ENCODE assay signal across 1 cellular context in genomic region chr11:62591448-62592215, GRCh38.
A peak's percentile ranks its signal among the peaks of the same experiment; 100 is the strongest.
TF ChIP-seq lines count a peak whose summit lies in the region.

Gene TUT1, minus strand, starts transcription at chr11:62591523. Its CDS starts 38 bp downstream, at chr11:62591485.

TF ChIP-seq in K562, 482 proteins besides CTCF, POLR2A, EP300 and RAD21 (continued from another document and continues in another):
- TF ChIP-seq, protein P1, sequence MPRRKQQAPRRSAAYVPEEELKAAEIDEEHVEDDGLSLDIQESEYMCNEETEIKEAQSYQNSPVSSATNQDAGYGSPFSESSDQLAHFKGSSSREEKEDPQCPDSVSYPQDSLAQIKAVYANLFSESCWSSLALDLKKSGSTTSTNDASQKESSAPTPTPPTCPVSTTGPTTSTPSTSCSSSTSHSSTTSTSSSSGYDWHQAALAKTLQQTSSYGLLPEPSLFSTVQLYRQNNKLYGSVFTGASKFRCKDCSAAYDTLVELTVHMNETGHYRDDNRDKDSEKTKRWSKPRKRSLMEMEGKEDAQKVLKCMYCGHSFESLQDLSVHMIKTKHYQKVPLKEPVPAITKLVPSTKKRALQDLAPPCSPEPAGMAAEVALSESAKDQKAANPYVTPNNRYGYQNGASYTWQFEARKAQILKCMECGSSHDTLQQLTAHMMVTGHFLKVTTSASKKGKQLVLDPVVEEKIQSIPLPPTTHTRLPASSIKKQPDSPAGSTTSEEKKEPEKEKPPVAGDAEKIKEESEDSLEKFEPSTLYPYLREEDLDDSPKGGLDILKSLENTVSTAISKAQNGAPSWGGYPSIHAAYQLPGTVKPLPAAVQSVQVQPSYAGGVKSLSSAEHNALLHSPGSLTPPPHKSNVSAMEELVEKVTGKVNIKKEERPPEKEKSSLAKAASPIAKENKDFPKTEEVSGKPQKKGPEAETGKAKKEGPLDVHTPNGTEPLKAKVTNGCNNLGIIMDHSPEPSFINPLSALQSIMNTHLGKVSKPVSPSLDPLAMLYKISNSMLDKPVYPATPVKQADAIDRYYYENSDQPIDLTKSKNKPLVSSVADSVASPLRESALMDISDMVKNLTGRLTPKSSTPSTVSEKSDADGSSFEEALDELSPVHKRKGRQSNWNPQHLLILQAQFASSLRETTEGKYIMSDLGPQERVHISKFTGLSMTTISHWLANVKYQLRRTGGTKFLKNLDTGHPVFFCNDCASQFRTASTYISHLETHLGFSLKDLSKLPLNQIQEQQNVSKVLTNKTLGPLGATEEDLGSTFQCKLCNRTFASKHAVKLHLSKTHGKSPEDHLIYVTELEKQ (CRISPR knock-in tag; IDR thresholded peaks at IDR 0.05), result no peak
- TF ChIP-seq CREM (IDR thresholded peaks at IDR 0.05; ENCODE audit: low read depth) (peak; percentile 100), DIDO1 (tag; IDR thresholded peaks at IDR 0.05; ENCODE audit: low read depth) (peak; percentile 93), ZNF197 (CRISPR knock-in tag; IDR thresholded peaks at IDR 0.05; ENCODE audit: low read depth) (no peak), TAF9B (IDR thresholded peaks at IDR 0.05; ENCODE audit: partially characterized antibody) (peak; percentile 94), JUNB (CRISPR knock-in tag; conservative IDR thresholded peaks at IDR 0.05) (no peak), KDM2B (CRISPR knock-in tag; IDR thresholded peaks at IDR 0.05) (no peak), ZNF384 (IDR thresholded peaks at IDR 0.05; ENCODE audit: low read depth, low read length) (peak; percentile 47; the same call in 1 of the 2 replicates), SMAD2 (IDR thresholded peaks at IDR 0.05; ENCODE audit: low read depth, low read length) (no peak), ARID3B (CRISPR knock-in tag; IDR thresholded peaks at IDR 0.05; ENCODE audit: borderline replicate concordance) (no peak), MYC (IDR thresholded peaks at IDR 0.05; ENCODE audit: low read depth, low read length) (peak; percentile 96), MYC (CRISPR knock-in tag; IDR thresholded peaks at IDR 0.05; ENCODE audit: borderline replicate concordance, low read depth) (no peak), ZKSCAN1 (IDR thresholded peaks at IDR 0.05; ENCODE audit: low read depth, low read length) (peak; percentile 80), SMARCA4 (IDR thresholded peaks at IDR 0.05) (0 out of 2 replicates have a peak, but pooled peaks have one; percentile 20), CHCHD3 (CRISPR knock-in tag; IDR thresholded peaks at IDR 0.05) (no peak), ARID1B (IDR thresholded peaks at IDR 0.05) (peak; percentile 28; the same call in 1 of the 2 replicates), GTF2E2 (tag; IDR thresholded peaks at IDR 0.05) (0 out of 2 replicates have a peak, but pooled peaks have one; percentile 56), ZNF431 (CRISPR knock-in tag; IDR thresholded peaks at IDR 0.05) (no peak; the same call in 1 of the 2 replicates), HDGF (IDR thresholded peaks at IDR 0.05) (no peak), AFF1 (IDR thresholded peaks at IDR 0.05; ENCODE audit: low read depth in 1 of 2, partially characterized antibody in 2 of 2) (peak in 1 of 2 experiments; percentile 63), NFE2 (IDR thresholded peaks at IDR 0.05; ENCODE audit: low read depth) (no peak), TCF7 (IDR thresholded peaks at IDR 0.05; ENCODE audit: borderline replicate concordance) (peak; percentile 38; the same call in 1 of the 2 replicates), ZNF77 (CRISPR knock-in tag; IDR thresholded peaks at IDR 0.05) (no peak), ZNF561 (CRISPR knock-in tag; conservative IDR thresholded peaks at IDR 0.05) (no peak), ZBTB43 (CRISPR knock-in tag; IDR thresholded peaks at IDR 0.05) (0 out of 2 replicates have a peak, but pooled peaks have one; percentile 33), RUNX1 (IDR thresholded peaks at IDR 0.05; ENCODE audit: low read depth) (no peak), SMAD1 (IDR thresholded peaks at IDR 0.05; ENCODE audit: low read depth, low read length, partially characterized antibody) (peak; percentile 67), ILK (tag; IDR thresholded peaks at IDR 0.05; ENCODE audit: borderline replicate concordance, low read depth) (no peak), L3MBTL2 (IDR thresholded peaks at IDR 0.05) (peak; percentile 67; the same call in 1 of the 2 replicates), POLR2AphosphoS5 (IDR thresholded peaks at IDR 0.05; ENCODE audit: control insufficient read depth, insufficient read depth, low read depth, low read length) (peak; percentile 90), GATAD2A (IDR thresholded peaks at IDR 0.05) (peak; percentile 55; the same call in 1 of the 2 replicates), SMARCE1 (IDR thresholded peaks at IDR 0.05) (no peak; the same call in 1 of the 2 replicates), ZFP1 (CRISPR knock-in tag; IDR thresholded peaks at IDR 0.05) (no peak), ZEB2 (IDR thresholded peaks at IDR 0.05) (peak; percentile 100), GMEB1 (CRISPR knock-in tag; IDR thresholded peaks at IDR 0.05) (peak; percentile 80), CSDE1 (IDR thresholded peaks at IDR 0.05) (no peak), XRCC4 (IDR thresholded peaks at IDR 0.05; ENCODE audit: extremely low read depth, insufficient read depth, insufficient read length) (no peak), FOXP4 (CRISPR knock-in tag; IDR thresholded peaks at IDR 0.05; ENCODE audit: borderline replicate concordance) (peak; percentile 78; the same call in 1 of the 2 replicates), CC2D1A (IDR thresholded peaks at IDR 0.05) (peak; percentile 34; the same call in 1 of the 2 replicates), FOXK1 (CRISPR knock-in tag; IDR thresholded peaks at IDR 0.05; ENCODE audit: borderline replicate concordance) (peak; percentile 77; the same call in 1 of the 2 replicates), POLR2G (IDR thresholded peaks at IDR 0.05; ENCODE audit: low read depth, low read length) (peak; percentile 91), FOXM1 (IDR thresholded peaks at IDR 0.05; ENCODE audit: low read depth) (peak; percentile 77), FOXM1 (CRISPR knock-in tag; IDR thresholded peaks at IDR 0.05; ENCODE audit: low read depth) (no peak), THRA (IDR thresholded peaks at IDR 0.05) (no peak), KAT2B (IDR thresholded peaks at IDR 0.05; ENCODE audit: low read depth, low read length) (no peak)
- TF ChIP-seq, protein P2, sequence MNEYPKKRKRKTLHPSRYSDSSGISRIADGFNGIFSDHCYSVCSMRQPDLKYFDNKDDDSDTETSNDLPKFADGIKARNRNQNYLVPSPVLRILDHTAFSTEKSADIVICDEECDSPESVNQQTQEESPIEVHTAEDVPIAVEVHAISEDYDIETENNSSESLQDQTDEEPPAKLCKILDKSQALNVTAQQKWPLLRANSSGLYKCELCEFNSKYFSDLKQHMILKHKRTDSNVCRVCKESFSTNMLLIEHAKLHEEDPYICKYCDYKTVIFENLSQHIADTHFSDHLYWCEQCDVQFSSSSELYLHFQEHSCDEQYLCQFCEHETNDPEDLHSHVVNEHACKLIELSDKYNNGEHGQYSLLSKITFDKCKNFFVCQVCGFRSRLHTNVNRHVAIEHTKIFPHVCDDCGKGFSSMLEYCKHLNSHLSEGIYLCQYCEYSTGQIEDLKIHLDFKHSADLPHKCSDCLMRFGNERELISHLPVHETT (CRISPR knock-in tag; conservative IDR thresholded peaks at IDR 0.05 in 1 of 2, IDR thresholded peaks at IDR 0.05 in 1 of 2), result peak in 1 of 2 experiments; percentile 95; a peak in 2 of 4 replicates
- TF ChIP-seq, protein P3, sequence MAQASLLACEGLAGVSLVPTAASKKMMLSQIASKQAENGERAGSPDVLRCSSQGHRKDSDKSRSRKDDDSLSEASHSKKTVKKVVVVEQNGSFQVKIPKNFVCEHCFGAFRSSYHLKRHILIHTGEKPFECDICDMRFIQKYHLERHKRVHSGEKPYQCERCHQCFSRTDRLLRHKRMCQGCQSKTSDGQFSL (CRISPR knock-in tag; IDR thresholded peaks at IDR 0.05), result 0 out of 2 replicates have a peak, but pooled peaks have one; percentile 36
- TF ChIP-seq, protein P3 (tag; IDR thresholded peaks at IDR 0.05), result no peak
